Comparison of ENCODE assay signal across 20 cellular contexts in genomic region chr6:134098276-134098675, GRCh38. TPM values are rescaled to one million over a fixed set of nuclear protein-coding genes. Genes with fewer than 3 reads are reported as not detected.
"Had no signal": no experiment of that assay in that cellular context is flagged by ENCODE, and none has a peak within 500 bp of the region (broad histone marks: within the 10 kb centered on the region; RNA-seq: fewer than 3 reads in every experiment).

No MANE protein-coding gene starts in this region.

- H3K27ac ChIP-seq: HL-60, KMS-11, SJSA1, SK-N-MC had no signal

- H3K9ac ChIP-seq: KMS-11 had no signal

- H3K9me3 ChIP-seq: SJSA1 had no signal

- H3K4me3 ChIP-seq: K562, SJSA1, SK-N-MC had no signal

- H3K27me3 ChIP-seq: SJSA1 had no signal

- DNase-seq: Kasumi-1, MM.1S, NCI-H1092 treated with DMSO at 0.1 percent for 48 hours, NCI-H1436, NCI-H187, NCI-H2029 treated with DMSO at 0.1 percent for 48 hours, NCI-H2171 treated with DMSO at 0.1 percent for 48 hours, NCI-H345, NCI-H446 treated with DMSO at 0.1 percent for 48 hours, NCI-H510A treated with DMSO at 0.1 percent for 48 hours, NCI-H526, Right ventricle myocardium superior, RPMI8226, SIG-M5 had no signal

- H3K36me3 ChIP-seq: SJSA1 had no signal

- H3K4me2 ChIP-seq: KMS-11 had no signal

- H3K4me1 ChIP-seq: SJSA1 had no signal

- ATAC-seq: K562 had no signal

RNA-seq across cellular contexts. Expression of gene SLC2A12, which starts 45.9 kb away (rescaled TPM):
- polyA plus RNA-seq: IgD-negative memory B cell had no signal
